ENCODE assay signal across 12 cellular contexts in genomic region chr7:47329320-47329926, GRCh38.
DNase-seq lines count a peak whose midpoint lies in the region; ATAC-seq, FAIRE-seq and TF ChIP-seq lines count a peak whose summit lies in the region.
"Had no signal": no experiment of that assay in that cellular context is flagged by ENCODE, and none has a peak within 500 bp of the region (broad histone marks: within the 10 kb centered on the region; RNA-seq: fewer than 3 reads in every experiment).

No MANE protein-coding gene starts in this region.

- BruUV-seq in MCF 10A (replicated peaks; lab: Mats Ljungman, UMichigan) (no TSS peak), mammary epithelial cell (replicated peaks; lab: Mats Ljungman, UMichigan) (no TSS peak)

- ATAC-seq in GM18861 (IDR thresholded peaks at IDR 0.05; ENCODE audit: unreplicated experiment) (no peak), GM21619 (IDR thresholded peaks at IDR 0.05; ENCODE audit: unreplicated experiment) (no peak), HG02759 (IDR thresholded peaks at IDR 0.05; ENCODE audit: unreplicated experiment) (no peak)
- ATAC-seq: activated CD8-positive, alpha-beta T cell treated with anti-CD3 and anti-CD28 coated beads for 36 hours had no signal

- H3K36me3 Mint-ChIP-seq in MCF 10A (ENCODE audit: insufficient read depth, unreplicated experiment): peaks cover 22% of the 10 kb centered on the region
- H3K36me3 Mint-ChIP-seq: activated naive CD8-positive, alpha-beta T cell treated with anti-CD3 and anti-CD28 coated beads for 36 hours had no signal

- POLR2A ChIA-PET in MCF 10A (lab: Yijun Ruan, JAX): no interaction called here

- H3K9me3 Mint-ChIP-seq in MCF 10A (ENCODE audit: unreplicated experiment): no peaks in the 10 kb centered on the region
- H3K9me3 Mint-ChIP-seq: activated CD8-positive, alpha-beta T cell treated with anti-CD3 and anti-CD28 coated beads for 36 hours; activated naive CD8-positive, alpha-beta T cell treated with anti-CD3 and anti-CD28 coated beads for 36 hours had no signal

- H2BK5ac ChIP-seq in neuronal stem cell (ENCODE audit: low read length): peak overlapping the region; percentile 42

- H3K4me2 ChIP-seq in mammary epithelial cell (ENCODE audit: insufficient read depth, low read depth, low read length) (no peak overlapping the region), neuronal stem cell (ENCODE audit: insufficient read depth, low read length, poor library complexity, severe bottlenecking) (no peak overlapping the region)

- H4K20me1 ChIP-seq in mammary epithelial cell (ENCODE audit: insufficient read depth, low read length): no peaks in the 10 kb centered on the region

- no peak overlapping the region for H2BK15ac ChIP-seq in neuronal stem cell (ENCODE audit: low read length)

- H3K27me3 ChIP-seq in mammary epithelial cell (ENCODE audit: insufficient read depth, low read length) (no peaks in the 10 kb centered on the region), left ventricle myocardium inferior (ENCODE audit: low read depth) (no peaks in the 10 kb centered on the region), neuronal stem cell (ENCODE audit: control insufficient read depth in 3 of 3, insufficient read depth in 3 of 3, low read depth in 1 of 3, low read length in 3 of 3) (no peaks in the 10 kb centered on the region)

- peak overlapping the region; percentile 7 for H3K27ac Mint-ChIP-seq in MCF 10A (ENCODE audit: low read depth, unreplicated experiment)
- H3K27ac Mint-ChIP-seq: activated CD8-positive, alpha-beta T cell treated with anti-CD3 and anti-CD28 coated beads for 36 hours; activated naive CD8-positive, alpha-beta T cell treated with anti-CD3 and anti-CD28 coated beads for 36 hours had no signal

- H3K36me3 ChIP-seq in mammary epithelial cell (ENCODE audit: insufficient read depth, low read length): no peaks in the 10 kb centered on the region
- no peaks in the 10 kb centered on the region for H3K36me3 ChIP-seq in left ventricle myocardium inferior
- H3K36me3 ChIP-seq in neuronal stem cell (replicated peaks in 1 of 2; ENCODE audit: control insufficient read depth in 2 of 2, insufficient read depth in 2 of 2, low read length in 2 of 2): peaks cover 2 to 5% of the 10 kb centered on the region in 2 donors

- no peak overlapping the region for H3K4me3 Mint-ChIP-seq in MCF 10A (ENCODE audit: unreplicated experiment)
- H3K4me3 Mint-ChIP-seq: activated CD8-positive, alpha-beta T cell treated with anti-CD3 and anti-CD28 coated beads for 36 hours; activated naive CD8-positive, alpha-beta T cell treated with anti-CD3 and anti-CD28 coated beads for 36 hours had no signal

- no peak overlapping the region for H2BK120ac ChIP-seq in neuronal stem cell (ENCODE audit: low read depth, low read length)

- H2AFZ ChIP-seq in mammary epithelial cell (ENCODE audit: low read depth, low read length) (no peak overlapping the region), neuronal stem cell (ENCODE audit: low read length) (no peak overlapping the region)

- H3K4ac ChIP-seq in neuronal stem cell (ENCODE audit: low read length): peak overlapping the region; percentile 60

- WGBS in mammary epithelial cell (ENCODE audit: low coverage, missing lambda C conversion rate): 87% methylated on average over 15 of the region's 19 CpGs
- whole genome bisulfite sequencing in neuronal stem cell (ENCODE audit: extremely low coverage in 2 of 2, insufficient read length in 2 of 2, insufficient replicate concordance in 1 of 2), 2 donors: no CpG with 5 or more reads among the region's 19 CpGs

- no peak for DNase-seq in MCF 10A (ENCODE audit: unreplicated experiment)
- no peak for DNase-seq in mammary epithelial cell
- peak; percentile 40 for DNase-seq in left ventricle myocardium inferior
- DNase-seq in neuronal stem cell (ENCODE audit: low spot score): no peak
- DNase-seq in urothelium cell line (ENCODE audit: low spot score): no peak
- DNase-seq: activated CD8-positive, alpha-beta T cell treated with anti-CD3 and anti-CD28 coated beads for 36 hours; activated naive CD8-positive, alpha-beta T cell treated with anti-CD3 and anti-CD28 coated beads for 36 hours; DMS79; T-helper 1 cell had no signal

- CTCF ChIA-PET in MCF 10A (lab: Yijun Ruan, JAX) (no interaction called here), mammary epithelial cell (lab: Charles Lee; ENCODE audit: low non-redundant PET) (interaction anchor here (0.7 kb wide), 1 partner anchor 15 kb away, joined by 3 read pairs; no protein-coding TSS in a partner anchor)

- FAIRE-seq in urothelium cell line (lab: Jason Lieb, UNC): peak; percentile 55

- peak overlapping the region; percentile 58 for H4K8ac ChIP-seq in neuronal stem cell (ENCODE audit: low read depth, low read length)

- intact Hi-C loops in MCF 10A (cut with micrococcal nuclease) (no loop called here), mammary epithelial cell (cut with micrococcal nuclease) (no loop called here), left ventricle myocardium inferior (cut with micrococcal nuclease) (no loop called here)

- H3K27me3 Mint-ChIP-seq in MCF 10A (ENCODE audit: insufficient read depth, unreplicated experiment): no peaks in the 10 kb centered on the region
- H3K27me3 Mint-ChIP-seq: activated CD8-positive, alpha-beta T cell treated with anti-CD3 and anti-CD28 coated beads for 36 hours had no signal

- H3K9ac ChIP-seq in mammary epithelial cell (ENCODE audit: insufficient read depth, low read length) (no peak overlapping the region), neuronal stem cell (ENCODE audit: low read depth, low read length, poor library complexity) (peak overlapping the region; percentile 75)

- peak overlapping the region; percentile 31 for H3K23ac ChIP-seq in neuronal stem cell (ENCODE audit: low read depth, low read length, poor library complexity)

- peaks cover 15% of the 10 kb centered on the region for H3K4me1 Mint-ChIP-seq in MCF 10A (ENCODE audit: insufficient read depth, unreplicated experiment)
- H3K4me1 Mint-ChIP-seq: activated naive CD8-positive, alpha-beta T cell treated with anti-CD3 and anti-CD28 coated beads for 36 hours had no signal

- no peak overlapping the region for H3K14ac ChIP-seq in neuronal stem cell (ENCODE audit: low read length)

- H2AK5ac ChIP-seq in neuronal stem cell (ENCODE audit: low read depth, low read length): peak overlapping the region; percentile 30

- no peak overlapping the region for H3K27ac ChIP-seq in mammary epithelial cell (ENCODE audit: insufficient read depth, low read depth, low read length)
- H3K27ac ChIP-seq in left ventricle myocardium inferior (replicated peaks): peak overlapping the region; percentile 98
- no peak overlapping the region for H3K27ac ChIP-seq in neuronal stem cell (replicated peaks; ENCODE audit: low read length)

- no peak overlapping the region for H4K91ac ChIP-seq in neuronal stem cell (ENCODE audit: low read depth, low read length, poor library complexity)

- in situ Hi-C loops in mammary epithelial cell (cut with MboI; ENCODE audit: low sequenced_read_pairs in 2 of 2): no loop called here

- H3K9me3 ChIP-seq in mammary epithelial cell (replicated peaks; ENCODE audit: insufficient read depth, low read length): no peaks in the 10 kb centered on the region
- no peaks in the 10 kb centered on the region for H3K9me3 ChIP-seq in left ventricle myocardium inferior (replicated peaks)
- H3K9me3 ChIP-seq in neuronal stem cell (replicated peaks in 1 of 2; ENCODE audit: control insufficient read depth in 2 of 2, insufficient read depth in 1 of 2, low read depth in 1 of 2, low read length in 2 of 2): no peaks in the 10 kb centered on the region

- peaks cover 4% of the 10 kb centered on the region for H3K79me1 ChIP-seq in neuronal stem cell (ENCODE audit: low read depth, low read length)

- H3K18ac ChIP-seq in neuronal stem cell (ENCODE audit: low read length): peak overlapping the region; percentile 57

- dilution Hi-C loops in mammary epithelial cell (cut with HindIII; ENCODE audit: low sequenced_read_pairs): loop anchor here (5.0 kb wide), 1 partner anchor 42 kb away; no protein-coding TSS in a partner anchor

- peaks cover 5% of the 10 kb centered on the region for H3K79me2 ChIP-seq in mammary epithelial cell (ENCODE audit: insufficient read depth, low read length)

- H3K4me3 ChIP-seq in mammary epithelial cell (replicated peaks in 1 of 3; ENCODE audit: insufficient read depth in 1 of 3, low read depth in 2 of 3, low read length in 3 of 3) (no peak overlapping the region), left ventricle myocardium inferior (no peak overlapping the region), neuronal stem cell (ENCODE audit: low read length in 2 of 2) (no peak overlapping the region)

- H2BK12ac ChIP-seq in neuronal stem cell (ENCODE audit: low read length): peak overlapping the region; percentile 24

- TF ChIP-seq CTCF in MCF 10A (IDR thresholded peaks at IDR 0.05; ENCODE audit: unreplicated experiment): no peak
- no peak for TF ChIP-seq CTCF in mammary epithelial cell (conservative IDR thresholded peaks at IDR 0.05 in 1 of 2, IDR thresholded peaks at IDR 0.05 in 1 of 2; ENCODE audit: extremely low read depth in 1 of 2, insufficient read depth in 1 of 2, low read depth in 1 of 2, low read length in 2 of 2)
- TF ChIP-seq CTCF in left ventricle myocardium inferior (IDR thresholded peaks at IDR 0.05; ENCODE audit: borderline replicate concordance): no peak

- H3K4me1 ChIP-seq in mammary epithelial cell (ENCODE audit: insufficient read depth, low read length) (peaks cover 63% of the 10 kb centered on the region), left ventricle myocardium inferior (peaks cover 98% of the 10 kb centered on the region), neuronal stem cell (ENCODE audit: control insufficient read depth in 2 of 2, insufficient read depth in 1 of 2, low read depth in 1 of 2, low read length in 2 of 2) (peaks cover 34 to 51% of the 10 kb centered on the region in 2 donors)
